1 cellular context compared by ENCODE assay signal in genomic region chr10:61750943-61751471, GRCh38.
TF ChIP-seq lines count a peak whose summit lies in the region.

No MANE protein-coding gene starts in this region.

TF ChIP-seq in K562, 482 proteins besides CTCF, POLR2A, EP300 and RAD21 (continued from another document and continues in another):
- TF ChIP-seq ZBTB43 (CRISPR knock-in tag; IDR thresholded peaks at IDR 0.05) (no peak), USF2 (CRISPR knock-in tag; IDR thresholded peaks at IDR 0.05) (no peak), HMGN3 (IDR thresholded peaks at IDR 0.05; ENCODE audit: borderline replicate concordance, extremely low read depth, insufficient read length, low read depth, low read length) (no peak), BRF2 (IDR thresholded peaks at IDR 0.05; ENCODE audit: borderline replicate concordance, insufficient read depth, insufficient read length) (no peak), PHF21A (IDR thresholded peaks at IDR 0.05; ENCODE audit: borderline replicate concordance, low read depth) (0 out of 2 replicates have a peak, but pooled peaks have one; percentile 48), ZC3H8 (IDR thresholded peaks at IDR 0.05) (no peak), ZNF232 (CRISPR knock-in tag; IDR thresholded peaks at IDR 0.05) (no peak), MNT (conservative IDR thresholded peaks at IDR 0.05) (no peak), MTA2 (IDR thresholded peaks at IDR 0.05; ENCODE audit: low read depth) (no peak), ZNF696 (CRISPR knock-in tag; conservative IDR thresholded peaks at IDR 0.05) (no peak), CHD2 (IDR thresholded peaks at IDR 0.05; ENCODE audit: low read depth, low read length) (no peak), RAD51 (IDR thresholded peaks at IDR 0.05; ENCODE audit: borderline replicate concordance, low read depth) (no peak), HDAC6 (IDR thresholded peaks at IDR 0.05; ENCODE audit: low read depth, low read length) (no peak), ZZZ3 (IDR thresholded peaks at IDR 0.05) (no peak), NR2F6 (CRISPR knock-in tag; IDR thresholded peaks at IDR 0.05) (no peak), TAL1 (IDR thresholded peaks at IDR 0.05) (peak; percentile 6; the same call in 1 of the 2 replicates), RBM25 (IDR thresholded peaks at IDR 0.05; ENCODE audit: low read depth, low read length, severe bottlenecking) (peak; percentile 6), SNIP1 (IDR thresholded peaks at IDR 0.05; ENCODE audit: low read depth) (no peak), BDP1 (IDR thresholded peaks at IDR 0.05; ENCODE audit: insufficient read depth, insufficient read length) (no peak), STAT5B (CRISPR knock-in tag; IDR thresholded peaks at IDR 0.05) (no peak), ZC3H11A (IDR thresholded peaks at IDR 0.05; ENCODE audit: low read depth, low read length) (no peak), TSC22D4 (tag; IDR thresholded peaks at IDR 0.05) (no peak), SIN3B (IDR thresholded peaks at IDR 0.05; ENCODE audit: low read depth) (no peak), TAF7 (tag; IDR thresholded peaks at IDR 0.05) (no peak), ZNF75A (CRISPR knock-in tag; IDR thresholded peaks at IDR 0.05) (no peak), FIP1L1 (IDR thresholded peaks at IDR 0.05; ENCODE audit: low read depth, low read length, poor library complexity, severe bottlenecking) (no peak), SIRT6 (IDR thresholded peaks at IDR 0.05; ENCODE audit: low read depth, low read length) (no peak), XRCC4 (IDR thresholded peaks at IDR 0.05; ENCODE audit: extremely low read depth, insufficient read depth, insufficient read length) (no peak), BCOR (IDR thresholded peaks at IDR 0.05) (no peak), TAF9B (IDR thresholded peaks at IDR 0.05; ENCODE audit: partially characterized antibody) (no peak), CEBPZ (IDR thresholded peaks at IDR 0.05; ENCODE audit: borderline replicate concordance, low read depth, low read length) (no peak), ZNF57 (CRISPR knock-in tag; IDR thresholded peaks at IDR 0.05) (no peak), ZNF253 (CRISPR knock-in tag; conservative IDR thresholded peaks at IDR 0.05) (no peak), THAP12 (CRISPR knock-in tag; IDR thresholded peaks at IDR 0.05) (no peak), ZBTB26 (CRISPR knock-in tag; IDR thresholded peaks at IDR 0.05) (no peak), MAFG (tag; conservative IDR thresholded peaks at IDR 0.05) (no peak), ZNF24 (IDR thresholded peaks at IDR 0.05) (no peak), CTBP1 (IDR thresholded peaks at IDR 0.05; ENCODE audit: borderline replicate concordance) (no peak; the same call in 1 of the 2 replicates), NFATC3 (IDR thresholded peaks at IDR 0.05) (no peak), ETV1 (tag; conservative IDR thresholded peaks at IDR 0.05; ENCODE audit: low read depth) (0 out of 2 replicates have a peak, but pooled peaks have one; percentile 22), ZMIZ1 (IDR thresholded peaks at IDR 0.05; ENCODE audit: low read depth in 2 of 2, low read length in 2 of 2) (0 out of 4 replicates have a peak, but pooled peaks of 1 of the 2 experiments have one; percentile 39), NFIC (IDR thresholded peaks at IDR 0.05) (no peak), NCOA4 (IDR thresholded peaks at IDR 0.05; ENCODE audit: partially characterized antibody) (no peak), ZNF609 (CRISPR knock-in tag; IDR thresholded peaks at IDR 0.05; ENCODE audit: borderline replicate concordance) (no peak), ZNF143 (CRISPR knock-in tag; IDR thresholded peaks at IDR 0.05) (no peak)
